In the genomic region with DNA sequence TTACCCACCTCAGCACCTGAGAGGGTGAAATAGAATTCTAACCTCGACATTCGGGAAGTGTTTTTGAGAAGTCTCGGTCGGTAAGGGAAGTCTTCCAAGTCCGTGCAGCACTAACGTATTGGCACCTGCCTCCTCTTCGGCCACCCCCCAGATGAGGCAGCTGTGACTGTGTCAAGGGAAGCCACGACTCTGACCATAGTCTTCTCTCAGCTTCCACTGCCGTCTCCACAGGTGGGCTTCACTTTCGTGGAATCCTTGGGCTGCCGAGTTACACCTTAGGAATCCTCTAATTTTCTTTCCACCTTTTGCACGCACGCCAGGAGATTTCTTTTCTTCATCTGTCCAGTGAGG, we compare ENCODE assay signal across 8 cellular contexts.
DNase-seq lines count a peak whose midpoint lies in the region; ATAC-seq and TF ChIP-seq lines count a peak whose summit lies in the region.

No MANE protein-coding gene starts in this region.

- POLR2A ChIA-PET in RWPE1 (lab: Yijun Ruan, JAX; ENCODE audit: low non-redundant PET): no interaction called here

- H3K4me3 ChIP-seq in GM12875 (ENCODE audit: low read depth, low read length): peak overlapping the region; percentile 64
- peak overlapping the region; percentile 73 for H3K4me3 ChIP-seq in epithelial cell of esophagus (ENCODE audit: low read length)

- peak overlapping the region; percentile 74 for H3K27ac ChIP-seq in RWPE1

- peak overlapping the region; percentile 49 for H3K27ac Mint-ChIP-seq in nephron progenitor cell

- peaks cover 14% of the 10 kb centered on the region for H3K36me3 Mint-ChIP-seq in nephron progenitor cell (ENCODE audit: low read depth)

- peak overlapping the region; percentile 94 for H3K4me3 Mint-ChIP-seq in nephron progenitor cell

- DNase-seq in RWPE1 (ENCODE audit: low spot score): no peak
- DNase-seq in epithelial cell of esophagus (ENCODE audit: low read depth): no peak
- DNase-seq in nephron progenitor cell: no peak
- DNase-seq in NCI-H1105 (lab: John Stamatoyannopoulos, UW): no peak
- DNase-seq in stimulated activated CD4-positive, alpha-beta T cell treated with anti-CD3 and anti-CD28 coated beads, Interleukin-1b, Interleukin-23, amount 100 ng/mL, for 48 hours: no peak

- ATAC-seq in HG02610 (IDR thresholded peaks at IDR 0.05; ENCODE audit: unreplicated experiment) (peak; percentile 16), GM21737 (IDR thresholded peaks at IDR 0.05; ENCODE audit: unreplicated experiment) (no peak)

- no peaks in the 10 kb centered on the region for H3K27me3 Mint-ChIP-seq in nephron progenitor cell (ENCODE audit: low read depth, poor library complexity)

- no peaks in the 10 kb centered on the region for H3K9me3 Mint-ChIP-seq in nephron progenitor cell

- peaks cover 11% of the 10 kb centered on the region for H3K4me1 Mint-ChIP-seq in nephron progenitor cell

- TF ChIP-seq CTCF in GM12875 (IDR thresholded peaks at IDR 0.05; ENCODE audit: borderline replicate concordance, insufficient read depth, low read depth, low read length): no peak
- TF ChIP-seq CTCF in RWPE1 (conservative IDR thresholded peaks at IDR 0.05; ENCODE audit: low read depth): no peak
- no peak for TF ChIP-seq CTCF in epithelial cell of esophagus (IDR thresholded peaks at IDR 0.05; ENCODE audit: insufficient read depth, low read depth, low read length, missing control alignments)
- TF ChIP-seq CTCF in nephron progenitor cell (IDR thresholded peaks at IDR 0.05): no peak

- CTCF ChIA-PET in RWPE1 (lab: Yijun Ruan, JAX): interaction anchor here (0.7 to 1.4 kb wide), 3 partner anchors 18 to 100 kb away, joined by 6 to 7 read pairs (median 6); no protein-coding TSS in a partner anchor
